ENCODE assay signal across 25 cellular contexts in the genomic region with DNA sequence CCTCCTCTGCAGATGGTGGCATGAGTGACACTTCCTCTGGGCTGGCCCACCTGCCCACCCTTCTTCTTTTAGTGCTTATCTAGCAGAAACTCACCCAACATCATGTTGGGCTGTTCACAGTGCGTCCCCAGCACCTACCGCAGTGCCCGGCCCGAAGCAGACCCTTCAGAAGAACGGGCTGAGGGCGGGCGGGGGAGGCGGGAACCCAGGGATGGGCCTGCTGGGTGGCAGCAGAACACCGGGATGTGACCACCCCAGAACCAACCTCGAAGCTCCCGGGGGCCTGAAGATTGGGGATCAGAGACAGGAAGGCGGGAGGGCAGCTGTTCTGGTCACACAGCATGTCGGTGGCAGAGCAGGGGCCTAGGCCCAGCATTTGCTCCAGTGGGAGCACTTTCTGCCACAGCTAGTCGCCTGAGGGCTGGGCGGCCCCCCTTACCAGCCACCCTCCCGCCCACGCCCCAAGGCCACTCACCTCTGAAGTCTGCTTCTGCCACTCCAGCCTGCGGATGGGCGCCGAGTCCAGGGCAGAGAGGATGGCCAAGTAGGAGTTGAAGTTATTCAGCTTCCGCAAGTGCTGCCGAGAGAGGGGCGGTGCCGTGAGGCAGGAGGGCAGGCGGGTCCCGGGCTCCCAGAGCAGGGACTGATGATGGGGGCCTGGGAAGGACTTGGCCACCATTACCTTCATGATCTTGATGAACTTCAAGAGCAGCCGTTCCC. TPM values are rescaled to one million over a fixed set of nuclear protein-coding genes. Genes with fewer than 3 reads are reported as not detected.
DNase-seq lines count a peak whose midpoint lies in the region; ATAC-seq, FAIRE-seq and TF ChIP-seq lines count a peak whose summit lies in the region.
"Had no signal": no experiment of that assay in that cellular context is flagged by ENCODE, and none has a peak within 500 bp of the region (broad histone marks: within the 10 kb centered on the region; RNA-seq: fewer than 3 reads in every experiment).

No MANE protein-coding gene starts in this region.

- H3K36me3 ChIP-seq in IMR-90 (ENCODE audit: control insufficient read depth, insufficient read depth, low read length) (peaks cover 60% of the 10 kb centered on the region), K562 (ENCODE audit: control insufficient read depth, insufficient read depth, low read length) (peaks cover 36% of the 10 kb centered on the region; the same call in 2 of the 3 replicates), osteoblast (ENCODE audit: insufficient read depth, low read length) (peaks cover 29% of the 10 kb centered on the region), vagina (peaks cover 0 to 83% of the 10 kb centered on the region in 2 donors)

- CTCF ChIA-PET in IMR-90 (lab: Yijun Ruan, JAX) = no interaction called here
- CTCF ChIA-PET in K562 (lab: Yijun Ruan, JAX; ENCODE audit: low intra/inter-chr PET ratio) = no interaction called here

- H4K20me1 ChIP-seq in IMR-90 (ENCODE audit: insufficient read depth, low read length) = no peaks in the 10 kb centered on the region
- H4K20me1 ChIP-seq in K562 (replicated peaks; ENCODE audit: control insufficient read depth, insufficient read depth, low read length) = no peaks in the 10 kb centered on the region
- no peaks in the 10 kb centered on the region for H4K20me1 ChIP-seq in osteoblast (ENCODE audit: insufficient read depth, low read length)

- no peak for TF ChIP-seq EP300 in K562 (IDR thresholded peaks at IDR 0.05; ENCODE audit: low read length)

- no peaks in the 10 kb centered on the region for H3K9me3 Mint-ChIP-seq in activated T-cell treated with anti-CD3 and anti-CD28 coated beads, Interleukin-2, amount 50 U/mL, for 24 hours
- no peaks in the 10 kb centered on the region for H3K9me3 Mint-ChIP-seq in activated T-cell treated with anti-CD3 and anti-CD28 coated beads, Interleukin-2, amount 50 U/mL, for 4 hours
- H3K9me3 Mint-ChIP-seq: activated B cell treated with CpG ODN at 0.5 μM for 24 hours had no signal

- H4K8ac ChIP-seq in IMR-90 (ENCODE audit: low read depth in 2 of 2, low read length in 2 of 2) = no peak overlapping the region

- POLR2A ChIA-PET in IMR-90 (lab: Charles Lee; ENCODE audit: unreplicated experiment) = no interaction called here
- POLR2A ChIA-PET in K562 (lab: Yijun Ruan, JAX) = no interaction called here

- no peaks in the 10 kb centered on the region for H3K79me2 ChIP-seq in K562 (ENCODE audit: control insufficient read depth, insufficient read depth, low read length)
- H3K79me2 ChIP-seq in osteoblast (ENCODE audit: insufficient read depth, low read length) = no peaks in the 10 kb centered on the region

- H3K9me1 ChIP-seq in IMR-90 (ENCODE audit: insufficient read depth, low read length) (no peaks in the 10 kb centered on the region), K562 (ENCODE audit: control insufficient read depth, insufficient read depth, low read length) (no peaks in the 10 kb centered on the region)

- in situ Hi-C loops in IMR-90 (cut with MboI; ENCODE audit: low sequenced_read_pairs) (loop anchor here (25.0 kb wide), 1 partner anchor 678 kb away; no protein-coding TSS in a partner anchor), K562 (cut with MboI) (no loop called here)

- TF ChIP-seq RAD21 in IMR-90 (IDR thresholded peaks at IDR 0.05; ENCODE audit: low read length) (no peak), K562 (CRISPR knock-in tag; conservative IDR thresholded peaks at IDR 0.05 in 1 of 2, IDR thresholded peaks at IDR 0.05 in 1 of 2) (no peak)

- no peak overlapping the region for H3K56ac ChIP-seq in IMR-90 (ENCODE audit: extremely low read depth, insufficient read depth, low read length)

- no peak overlapping the region for H2AK5ac ChIP-seq in IMR-90 (ENCODE audit: low read depth, low read length)

- no peak overlapping the region for H2BK120ac ChIP-seq in IMR-90 (ENCODE audit: low read depth, low read length)

- H2BK15ac ChIP-seq in IMR-90 (ENCODE audit: low read depth, low read length) = no peak overlapping the region

- no peak overlapping the region for H4K5ac ChIP-seq in IMR-90 (ENCODE audit: low read depth, low read length)

- no peak overlapping the region for H3K9ac ChIP-seq in IMR-90 (ENCODE audit: low read depth, low read length)
- H3K9ac ChIP-seq in K562 (ENCODE audit: insufficient read depth in 1 of 2, low read depth in 2 of 2, low read length in 2 of 2) = no peak overlapping the region
- H3K9ac ChIP-seq: GM23248 had no signal

- TF ChIP-seq CTCF in IMR-90 (conservative IDR thresholded peaks at IDR 0.05; ENCODE audit: low read depth, low read length) = no peak
- TF ChIP-seq CTCF in K562 (IDR thresholded peaks at IDR 0.05 in 2 of 3, conservative IDR thresholded peaks at IDR 0.05 in 1 of 3; ENCODE audit: insufficient read depth in 2 of 3, low read depth in 1 of 3, low read length in 3 of 3) = no peak
- no peak for TF ChIP-seq CTCF in osteoblast (IDR thresholded peaks at IDR 0.05; ENCODE audit: extremely low read depth, low read depth, low read length)
- no peak for TF ChIP-seq CTCF in vagina (IDR thresholded peaks at IDR 0.05)

- no peak for DNase-seq in activated T-cell treated with anti-CD3 and anti-CD28 coated beads, Interleukin-2, amount 50 U/mL, for 24 hours
- no peak for DNase-seq in activated T-cell treated with anti-CD3 and anti-CD28 coated beads, Interleukin-2, amount 50 U/mL, for 4 hours
- no peak for DNase-seq in IMR-90
- DNase-seq in K562 (ENCODE audit: extremely low read depth in 1 of 4, low spot score in 3 of 4) = no peak
- peak; percentile 51 for DNase-seq in osteoblast (ENCODE audit: insufficient read length, low spot score, missing footprints)
- DNase-seq in activated effector memory CD4-positive, alpha-beta T cell treated with Interleukin-2 at 50 U/mL for 16 hours = no peak
- DNase-seq in vagina (ENCODE audit: extremely low spot score in 2 of 2) = no peak
- DNase-seq: activated B cell treated with CpG ODN at 0.5 μM for 24 hours; activated effector memory CD4-positive, alpha-beta T cell treated with anti-CD3 and anti-CD28 coated beads, Interleukin-2, amount 50 U/mL, for 16 hours; cerebellar nuclear complex; DMS79; GM23248; NCI-H1092; NCI-H510A; T-helper 9 cell had no signal

- 94% methylated on average over 14 of the region's 27 CpGs; no CpG with 5 or more reads in 1 of the 2 experiments for WGBS in IMR-90 (ENCODE audit: extremely low coverage in 2 of 2, insufficient read length in 1 of 2), 2 experiments
- WGBS in K562 (ENCODE audit: insufficient coverage, low coverage, missing lambda C conversion rate) = 92% methylated on average over 17 of the region's 27 CpGs

- no TSS peak for BruUV-seq in IMR-90 (replicated peaks; lab: Mats Ljungman, UMichigan)
- no TSS peak for BruUV-seq in K562 (replicated peaks; lab: Mats Ljungman, UMichigan)

- dilution Hi-C loops in IMR-90 (cut with HindIII; ENCODE audit: low sequenced_read_pairs, unreplicated experiment) = no loop called here

- no peak overlapping the region for H3K18ac ChIP-seq in IMR-90 (ENCODE audit: low read depth, low read length)

- H3K4me1 ChIP-seq in IMR-90 (ENCODE audit: control insufficient read depth, insufficient read depth, low read length) = no peaks in the 10 kb centered on the region
- H3K4me1 ChIP-seq in K562 (replicated peaks in 1 of 2; ENCODE audit: control insufficient read depth in 2 of 2, insufficient read depth in 2 of 2, low read length in 2 of 2) = peaks cover 0 to 9% of the 10 kb centered on the region in 2 experiments; a peak in 1 of 5 replicates
- no peaks in the 10 kb centered on the region for H3K4me1 ChIP-seq in osteoblast (ENCODE audit: insufficient read depth, low read length)
- H3K4me1 ChIP-seq in vagina = no peaks in the 10 kb centered on the region
- H3K4me1 ChIP-seq: A549, suprapubic skin had no signal

- H3K4ac ChIP-seq in IMR-90 (ENCODE audit: low read depth, low read length) = no peak overlapping the region

- H3K27ac ChIP-seq in IMR-90 (ENCODE audit: insufficient read depth, low read length) = no peak overlapping the region
- H3K27ac ChIP-seq in K562 (ENCODE audit: extremely low read depth, low read depth, low read length) = no peak overlapping the region
- no peak overlapping the region for H3K27ac ChIP-seq in osteoblast (ENCODE audit: low read depth, low read length)
- H3K27ac ChIP-seq in vagina = no peak overlapping the region
- H3K27ac ChIP-seq: A549, C4-2B, GM23248, suprapubic skin had no signal

- H3K36me3 Mint-ChIP-seq in activated T-cell treated with anti-CD3 and anti-CD28 coated beads, Interleukin-2, amount 50 U/mL, for 24 hours (ENCODE audit: low read depth) = peaks cover 90% of the 10 kb centered on the region
- H3K36me3 Mint-ChIP-seq in activated T-cell treated with anti-CD3 and anti-CD28 coated beads, Interleukin-2, amount 50 U/mL, for 4 hours (ENCODE audit: insufficient read depth) = peaks cover 23% of the 10 kb centered on the region

- intact Hi-C loops in IMR-90 (cut with micrococcal nuclease) (no loop called here), K562 (cut with micrococcal nuclease) (no loop called here), vagina (cut with DNase I) (no loop called here)

- no peak overlapping the region for H3K4me2 ChIP-seq in IMR-90 (ENCODE audit: low read depth, low read length)
- H3K4me2 ChIP-seq in K562 (ENCODE audit: insufficient read depth, low read length) = no peak overlapping the region
- H3K4me2 ChIP-seq in osteoblast (ENCODE audit: insufficient read depth, low read length) = no peak overlapping the region
- H3K4me2 ChIP-seq: A549 had no signal

- no peaks in the 10 kb centered on the region for H3K79me1 ChIP-seq in IMR-90 (ENCODE audit: low read depth in 1 of 2, low read length in 2 of 2)

- TF ChIP-seq POLR2A in IMR-90 (IDR thresholded peaks at IDR 0.05; ENCODE audit: low read depth, low read length) = no peak
- TF ChIP-seq POLR2A in K562 (conservative IDR thresholded peaks at IDR 0.05) = no peak
- TF ChIP-seq POLR2A in vagina (IDR thresholded peaks at IDR 0.05) = no peak

- H2AK9ac ChIP-seq in IMR-90 (replicated peaks; ENCODE audit: low read depth, low read length, poor library complexity) = peak overlapping the region; percentile 28

- H3K27me3 Mint-ChIP-seq in activated T-cell treated with anti-CD3 and anti-CD28 coated beads, Interleukin-2, amount 50 U/mL, for 24 hours = no peaks in the 10 kb centered on the region
- H3K27me3 Mint-ChIP-seq in activated T-cell treated with anti-CD3 and anti-CD28 coated beads, Interleukin-2, amount 50 U/mL, for 4 hours (ENCODE audit: low read depth) = no peaks in the 10 kb centered on the region
- H3K27me3 Mint-ChIP-seq: activated B cell treated with CpG ODN at 0.5 μM for 24 hours had no signal

- peaks cover 40% of the 10 kb centered on the region for H3K4me1 Mint-ChIP-seq in activated T-cell treated with anti-CD3 and anti-CD28 coated beads, Interleukin-2, amount 50 U/mL, for 24 hours (ENCODE audit: low read depth)
- peaks cover 33% of the 10 kb centered on the region for H3K4me1 Mint-ChIP-seq in activated T-cell treated with anti-CD3 and anti-CD28 coated beads, Interleukin-2, amount 50 U/mL, for 4 hours (ENCODE audit: low read depth)

- H3K9me3 ChIP-seq in IMR-90 (ENCODE audit: control insufficient read depth, insufficient read depth, low read length) (no peaks in the 10 kb centered on the region), K562 (replicated peaks; ENCODE audit: control insufficient read depth, insufficient read depth, low read depth, low read length) (no peaks in the 10 kb centered on the region), osteoblast (ENCODE audit: low read depth, low read length) (no peaks in the 10 kb centered on the region), vagina (no peaks in the 10 kb centered on the region)
- H3K9me3 ChIP-seq: A549, suprapubic skin had no signal

- H3K27me3 ChIP-seq in IMR-90 (ENCODE audit: control insufficient read depth, insufficient read depth, low read length) (no peaks in the 10 kb centered on the region), K562 (ENCODE audit: control insufficient read depth in 2 of 2, insufficient read depth in 2 of 2, low read length in 2 of 2) (no peaks in the 10 kb centered on the region), osteoblast (ENCODE audit: insufficient read depth, low read length) (no peaks in the 10 kb centered on the region), vagina (no peaks in the 10 kb centered on the region)
- H3K27me3 ChIP-seq: suprapubic skin had no signal

- H2BK20ac ChIP-seq in IMR-90 (ENCODE audit: low read depth, low read length) = no peak overlapping the region

- H3K4me3 ChIP-seq in IMR-90 (ENCODE audit: insufficient read depth, low read depth, low read length) = no peak overlapping the region
- no peak overlapping the region for H3K4me3 ChIP-seq in K562
- H3K4me3 ChIP-seq in osteoblast (ENCODE audit: insufficient read depth, low read length) = no peak overlapping the region
- no peak overlapping the region for H3K4me3 ChIP-seq in vagina
- H3K4me3 ChIP-seq: A549, GM23248, suprapubic skin had no signal

- no peak for FAIRE-seq in K562 (lab: Jason Lieb, UNC)
- FAIRE-seq: A549, astrocyte, GM12891 had no signal

- ATAC-seq in activated T-cell treated with anti-CD3 and anti-CD28 coated beads, Interleukin-2, amount 50 U/mL, for 4 hours = no peak
- no peak for ATAC-seq in IMR-90 (ENCODE audit: low read depth)
- no peak for ATAC-seq in K562
- no peak for ATAC-seq in HG02623 (IDR thresholded peaks at IDR 0.05; ENCODE audit: unreplicated experiment)
- ATAC-seq: A549, esophagus mucosa, Panc1, sciatic nerve had no signal

- no peak overlapping the region for H2BK5ac ChIP-seq in IMR-90 (ENCODE audit: low read depth, low read length, poor library complexity, severe bottlenecking)

- H3K14ac ChIP-seq in IMR-90 (replicated peaks; ENCODE audit: low read depth, low read length) = no peak overlapping the region

- no peak overlapping the region for H2AFZ ChIP-seq in IMR-90 (replicated peaks; ENCODE audit: low read length, poor library complexity)
- no peak overlapping the region for H2AFZ ChIP-seq in K562 (ENCODE audit: low read depth, low read length)
- H2AFZ ChIP-seq in osteoblast (ENCODE audit: low read length) = no peak overlapping the region
- H2AFZ ChIP-seq: GM23248 had no signal

- no peak overlapping the region for H3K4me3 Mint-ChIP-seq in activated T-cell treated with anti-CD3 and anti-CD28 coated beads, Interleukin-2, amount 50 U/mL, for 24 hours
- H3K4me3 Mint-ChIP-seq in activated T-cell treated with anti-CD3 and anti-CD28 coated beads, Interleukin-2, amount 50 U/mL, for 4 hours = no peak overlapping the region
- H3K4me3 Mint-ChIP-seq: activated B cell treated with CpG ODN at 0.5 μM for 24 hours had no signal

- H4K91ac ChIP-seq in IMR-90 (ENCODE audit: insufficient read depth, low read depth, low read length) = no peak overlapping the region

- peak overlapping the region; percentile 51 for H3K27ac Mint-ChIP-seq in activated T-cell treated with anti-CD3 and anti-CD28 coated beads, Interleukin-2, amount 50 U/mL, for 24 hours
- H3K27ac Mint-ChIP-seq: activated B cell treated with CpG ODN at 0.5 μM for 24 hours had no signal

- no peak overlapping the region for H3K23ac ChIP-seq in IMR-90 (ENCODE audit: low read depth, low read length)

RNA-seq across cellular contexts. Expression of a gene that starts 38.7 kb away (rescaled TPM):
- not detected for total RNA-seq in activated T-cell treated with anti-CD3 and anti-CD28 coated beads, Interleukin-2, amount 50 U/mL, for 4 hours
- total RNA-seq in IMR-90 (2012; rRNA removed) = not detected in 2 replicates
- polyA plus RNA-seq in IMR-90 (2012; rRNA removed) = not detected in 2 replicates
- not detected in 2 replicates for polyA plus RNA-seq in IMR-90 (2012; cell fraction: cytosol; rRNA removed)
- polyA plus RNA-seq in IMR-90 (2012; cell fraction: nucleus; rRNA removed; ENCODE audit: low replicate concordance) = not detected in 2 replicates
- total RNA-seq in K562 (2011; cell fraction: chromatin; rRNA removed; ENCODE audit: low replicate concordance) = not detected in 2 replicates
- not detected in 2 replicates for total RNA-seq in K562 (2011; cell fraction: nucleolus; rRNA removed)
- total RNA-seq in K562 (2011; cell fraction: nucleoplasm; rRNA removed) = not detected in 2 replicates
- total RNA-seq in K562 (2014; rRNA removed) = not detected in 2 replicates
- not detected in 2 replicates for total RNA-seq in K562 (2014; rRNA removed; fragmentation: Illumina TruSeq; extraction: Trizol)
- not detected in 2 replicates for total RNA-seq in K562 (2015; rRNA removed; fragmentation: Illumina TruSeq; extraction: Trizol)
- total RNA-seq in K562 (2021) = not detected in 2 replicates
- polyA plus RNA-seq in K562 (2011; rRNA removed) = not detected in 2 replicates
- polyA plus RNA-seq in K562 (2011; cell fraction: cytosol; rRNA removed) = not detected in 2 replicates
- polyA plus RNA-seq in K562 (2011; cell fraction: nucleus; rRNA removed) = not detected in 2 replicates
- not detected in 2 replicates for polyA plus RNA-seq in K562 (2012)
- polyA plus RNA-seq in K562 (2014; fragmentation: Illumina TruSeq; extraction: Trizol) = not detected in 2 replicates
- not detected for polyA plus RNA-seq in K562 (2014; fragmentation: Nextera tagmentation; extraction: Ambion mirVana)
- polyA plus RNA-seq in K562 (2014; rRNA removed) = not detected in 2 replicates
- not detected in 2 replicates for polyA minus RNA-seq in K562 (2011; rRNA and poly(A)+ RNA removed)
- not detected in 2 replicates for polyA minus RNA-seq in K562 (2011; cell fraction: cytosol; rRNA and poly(A)+ RNA removed)
- polyA minus RNA-seq in K562 (2011; cell fraction: nucleus; rRNA and poly(A)+ RNA removed) = not detected in 2 replicates
- not detected in 2 replicates for total RNA-seq in osteoblast
- not detected for total RNA-seq in vagina
- total RNA-seq: activated B cell treated with CpG ODN at 0.5 μM for 24 hours, astrocyte, esophagus mucosa, GM23248, myocyte, sciatic nerve, suprapubic skin had no signal
- polyA plus RNA-seq: GM23248 had no signal

RNA-seq across cellular contexts. Expression of a gene that starts 52.9 kb away (rescaled TPM):
- total RNA-seq in activated T-cell treated with anti-CD3 and anti-CD28 coated beads, Interleukin-2, amount 50 U/mL, for 4 hours = 10 to 100 TPM; 21.1 to 23.3 (median 22.9) TPM
- total RNA-seq in IMR-90 (2012; rRNA removed) = 16.9 and 17.9 TPM in 2 replicates
- 21.4 and 22.5 TPM in 2 replicates for polyA plus RNA-seq in IMR-90 (2012; rRNA removed)
- polyA plus RNA-seq in IMR-90 (2012; cell fraction: cytosol; rRNA removed) = 18.6 and 21.7 TPM in 2 replicates
- 27.1 and 45.1 TPM in 2 replicates for polyA plus RNA-seq in IMR-90 (2012; cell fraction: nucleus; rRNA removed; ENCODE audit: low replicate concordance)
- 22.3 and 45.1 TPM in 2 replicates for total RNA-seq in K562 (2011; cell fraction: chromatin; rRNA removed; ENCODE audit: low replicate concordance)
- 32.7 and 35.9 TPM in 2 replicates for total RNA-seq in K562 (2011; cell fraction: nucleolus; rRNA removed)
- total RNA-seq in K562 (2011; cell fraction: nucleoplasm; rRNA removed) = 26.6 and 29.1 TPM in 2 replicates
- 25.6 and 27.5 TPM in 2 replicates for total RNA-seq in K562 (2014; rRNA removed)
- 6.4 and 7.5 TPM in 2 replicates for total RNA-seq in K562 (2014; rRNA removed; fragmentation: Illumina TruSeq; extraction: Trizol)
- total RNA-seq in K562 (2015; rRNA removed; fragmentation: Illumina TruSeq; extraction: Trizol) = 16.1 and 16.2 TPM in 2 replicates
- 16.9 and 19.8 TPM in 2 replicates for total RNA-seq in K562 (2021)
- polyA plus RNA-seq in K562 (2011; rRNA removed) = 16.4 and 17.2 TPM in 2 replicates
- polyA plus RNA-seq in K562 (2011; cell fraction: cytosol; rRNA removed) = 18.3 and 27.1 TPM in 2 replicates
- 22.7 and 38.5 TPM in 2 replicates for polyA plus RNA-seq in K562 (2011; cell fraction: nucleus; rRNA removed)
- 18.1 and 20.7 TPM in 2 replicates for polyA plus RNA-seq in K562 (2012)
- polyA plus RNA-seq in K562 (2014; fragmentation: Illumina TruSeq; extraction: Trizol) = 13.2 and 21.3 TPM in 2 replicates
- polyA plus RNA-seq in K562 (2014; fragmentation: Nextera tagmentation; extraction: Ambion mirVana) = under 1 TPM; 0.27 to 0.48 TPM
- 20.3 and 25.2 TPM in 2 replicates for polyA plus RNA-seq in K562 (2014; rRNA removed)
- polyA minus RNA-seq in K562 (2011; rRNA and poly(A)+ RNA removed) = 7.2 and 10.9 TPM in 2 replicates
- 9.7 and 10.8 TPM in 2 replicates for polyA minus RNA-seq in K562 (2011; cell fraction: cytosol; rRNA and poly(A)+ RNA removed)
- polyA minus RNA-seq in K562 (2011; cell fraction: nucleus; rRNA and poly(A)+ RNA removed) = 10.2 and 12.7 TPM in 2 replicates
- total RNA-seq in osteoblast = 19.5 and 22.4 TPM in 2 replicates
- total RNA-seq in vagina = 37.3 TPM
